Comparison of ENCODE assay signal across 8 cellular contexts in the genomic region with DNA sequence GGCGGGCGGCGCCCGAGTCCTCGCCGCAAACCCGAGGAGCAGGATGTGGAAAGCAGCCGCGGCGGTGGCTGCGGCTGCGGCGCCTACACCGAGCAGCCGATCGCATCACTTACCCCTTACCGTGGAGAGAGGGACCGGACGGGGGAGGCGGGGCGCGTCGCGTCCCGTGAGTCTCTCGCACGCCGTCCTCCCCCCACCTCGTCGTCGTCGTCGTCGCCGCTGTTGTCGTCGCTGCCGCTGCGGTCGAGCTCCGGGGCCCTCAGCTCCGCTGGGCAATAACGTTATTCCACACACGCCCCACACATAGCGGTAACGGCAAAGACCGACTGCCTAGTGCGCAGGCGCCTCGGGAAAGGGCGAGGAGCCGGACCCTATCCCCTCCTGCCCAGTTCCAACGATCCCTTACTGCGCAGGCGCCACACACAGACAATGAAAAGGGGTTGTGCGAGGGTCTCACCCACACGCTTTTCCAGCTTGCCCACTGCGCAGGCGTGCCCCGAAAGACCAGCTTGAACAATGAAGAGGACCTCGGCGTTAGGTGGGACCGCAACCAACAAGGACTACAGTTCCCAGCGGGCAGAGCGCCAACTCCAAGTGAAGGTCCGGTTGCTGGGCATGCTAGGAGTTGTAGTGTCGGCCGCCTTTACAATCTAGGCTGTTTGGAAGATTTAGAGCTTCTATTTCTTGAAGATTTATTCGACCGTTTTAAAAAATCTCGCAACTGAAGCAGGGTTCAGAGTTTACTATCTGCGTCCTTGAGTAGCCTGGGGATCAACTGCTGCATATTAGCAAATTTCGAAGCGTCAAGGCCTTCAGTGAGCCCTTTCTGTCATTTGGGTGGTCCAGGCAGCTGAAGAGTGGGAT. TPM values are rescaled to one million over a fixed set of nuclear protein-coding genes. Genes with fewer than 3 reads are reported as not detected.
DNase-seq lines count a peak whose midpoint lies in the region; ATAC-seq and TF ChIP-seq lines count a peak whose summit lies in the region.

Gene CEP170, minus strand, starts transcription at position 355 of the 864 bp plus-strand sequence. CDS start 30,001 bp downstream, outside the sequence.

- peaks cover 3 to 16% of the 10 kb centered on the region in 2 donors for H3K4me1 ChIP-seq in ascending aorta

- peak; percentile 44 for ATAC-seq in HG02884 (IDR thresholded peaks at IDR 0.05; ENCODE audit: unreplicated experiment)

- H3K27me3 ChIP-seq in ascending aorta: no peaks in the 10 kb centered on the region

- intact Hi-C loops in T-helper 2 cell treated with Interferon-gamma antibody and Interleukin-4, amounts not matched to agents 100 ng/mL and 5 ng/mL, for 36 hours (cut with micrococcal nuclease): loop anchor here (1.0 to 10.0 kb wide), 8 partner anchors 76 to 1610 kb away; partner anchors contain the start of genes AKT3, CHML, COX20 and EXO1
- intact Hi-C loops in ascending aorta (cut with DNase I): loop anchor here (5.0 to 10.0 kb wide), 6 partner anchors 50 to 1717 kb away; partner anchors contain the start of genes ADSS2, AKT3 and DESI2

- no peaks in the 10 kb centered on the region for H3K36me3 ChIP-seq in ascending aorta

- no peaks in the 10 kb centered on the region for H3K9me3 ChIP-seq in ascending aorta

- no peak for TF ChIP-seq CTCF in ascending aorta (IDR thresholded peaks at IDR 0.05)

- TF ChIP-seq POLR2A in GM15510 (IDR thresholded peaks at IDR 0.05; ENCODE audit: borderline replicate concordance, extremely low read depth, insufficient read length): peak; percentile 69

- peak; percentile 98 for DNase-seq in NCI-H1694 (lab: John Stamatoyannopoulos, UW)
- DNase-seq in ascending aorta (ENCODE audit: low spot score in 2 of 2): peak; percentile 72 to 95
- DNase-seq in hepatic stellate cell (ENCODE audit: low spot score): peak; percentile 87
- peak; percentile 94 for DNase-seq in renal cortical epithelial cell (ENCODE audit: low read depth)
- no peak for DNase-seq in RKO (ENCODE audit: low spot score)

- H3K4me3 ChIP-seq in ascending aorta: peak within 1 kb of the TSS; percentile 84 to 99

- H3K27ac ChIP-seq in ascending aorta: peak within 1 kb of the TSS; percentile 97 to 99

RNA-seq across cellular contexts. Expression of gene CEP170, which starts in this region (rescaled TPM):
- total RNA-seq in T-helper 2 cell treated with Interferon-gamma antibody and Interleukin-4, amounts not matched to agents 100 ng/mL and 5 ng/mL, for 36 hours: 41.7 and 41.8 TPM in 2 replicates
- total RNA-seq in ascending aorta (30.9 TPM), renal cortical epithelial cell (55.6 and 76.9 TPM in 2 replicates)
